13 cellular contexts compared by ENCODE assay signal in the genomic region with DNA sequence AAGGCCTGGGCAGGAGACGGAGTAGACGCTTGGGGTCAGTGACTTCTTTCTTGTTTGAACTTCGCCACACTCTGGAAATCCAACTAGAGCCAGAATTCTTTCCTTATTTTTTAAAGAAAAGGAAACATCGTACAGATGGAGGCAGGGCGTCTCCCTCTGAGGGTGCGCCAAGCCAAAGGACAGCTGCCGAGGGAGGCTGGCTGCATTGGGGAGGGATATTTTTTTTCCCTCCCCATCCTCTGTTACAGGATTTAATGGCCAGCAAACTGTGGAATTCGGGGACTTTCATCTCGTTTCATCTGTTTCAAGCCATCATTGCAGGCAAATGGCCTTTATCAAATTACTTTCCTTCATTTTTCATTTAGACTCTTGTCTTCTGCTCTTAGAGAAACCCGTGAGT. TPM values are rescaled to one million over a fixed set of nuclear protein-coding genes. Genes with fewer than 3 reads are reported as not detected.
DNase-seq lines count a peak whose midpoint lies in the region; ATAC-seq and TF ChIP-seq lines count a peak whose summit lies in the region.
"Had no signal": no experiment of that assay in that cellular context is flagged by ENCODE, and none has a peak within 500 bp of the region (broad histone marks: within the 10 kb centered on the region; RNA-seq: fewer than 3 reads in every experiment).

No MANE protein-coding gene starts in this region.

- peak overlapping the region; percentile 75 to 89 for H3K4me3 Mint-ChIP-seq in activated T-cell treated with anti-CD3 and anti-CD28 coated beads, Interleukin-2, amount 50 U/mL, for 72 hours
- no peak overlapping the region for H3K4me3 Mint-ChIP-seq in activated B cell treated with CpG ODN at 0.5 μM for 24 hours
- H3K4me3 Mint-ChIP-seq: WTC11 had no signal

- TF ChIP-seq EP300 in stomach (IDR thresholded peaks at IDR 0.05) = no peak

- no peak for TF ChIP-seq CTCF in activated B cell treated with CpG ODN at 0.5 μM for 24 hours (IDR thresholded peaks at IDR 0.05)
- TF ChIP-seq CTCF in stomach (IDR thresholded peaks at IDR 0.05) = no peak

- H3K9me3 ChIP-seq in stomach = no peaks in the 10 kb centered on the region
- H3K9me3 ChIP-seq: ovary, vagina had no signal

- WGBS in stomach, 5 donors = 78 to 90% (median 85%) methylated on average over 10 of the region's 10 CpGs

- intact Hi-C loops in activated B cell treated with CpG ODN at 0.5 μM for 24 hours (cut with micrococcal nuclease) = loop anchor here (1.0 to 5.0 kb wide), 5 partner anchors 10 to 55 kb away; a partner anchor contains a TSS
- intact Hi-C loops in stomach (cut with DNase I; ENCODE audit: low total_unique reads) = no loop called here

- POLR2A ChIA-PET in activated B cell treated with CpG ODN at 0.5 μM for 24 hours (lab: Charles Lee) = interaction anchor here (1.9 to 4.0 kb wide), 4 partner anchors 11 to 21 kb away, joined by 4 to 23 read pairs (median 11); a partner anchor contains a TSS

- H3K9me3 Mint-ChIP-seq in activated T-cell treated with anti-CD3 and anti-CD28 coated beads, Interleukin-2, amount 50 U/mL, for 72 hours = no peaks in the 10 kb centered on the region
- H3K9me3 Mint-ChIP-seq in activated B cell treated with CpG ODN at 0.5 μM for 24 hours = no peaks in the 10 kb centered on the region
- H3K9me3 Mint-ChIP-seq: WTC11 had no signal

- H3K4me1 ChIP-seq in stomach = peaks cover 0 to 23% (median 0%) of the 10 kb centered on the region in 4 donors

- CTCF ChIA-PET in activated B cell treated with CpG ODN at 0.5 μM for 24 hours (lab: Charles Lee) = no interaction called here

- peak overlapping the region in 3 of 5 donors; percentile 24 to 74 (median 29) for H3K27ac ChIP-seq in stomach
- H3K27ac ChIP-seq: SK-N-MC, vagina had no signal

- DNase-seq in activated T-cell treated with anti-CD3 and anti-CD28 coated beads, Interleukin-2, amount 50 U/mL, for 72 hours = no peak
- DNase-seq in activated T-cell treated with anti-CD3 and anti-CD28 coated beads for 4 hours (no peak), activated B cell treated with CpG ODN at 0.5 μM for 24 hours (no peak), left kidney (ENCODE audit: low read depth, low spot score) (peak; percentile 29), stomach (no peak), foreskin melanocyte (no peak), C1 segment of cervical spinal cord (lab: John Stamatoyannopoulos, UW) (no peak), NCI-H82 (lab: John Stamatoyannopoulos, UW) (no peak)
- DNase-seq: DMS79 treated with DMSO at 0.1 percent for 48 hours, ovary had no signal

- H3K27me3 Mint-ChIP-seq in activated T-cell treated with anti-CD3 and anti-CD28 coated beads, Interleukin-2, amount 50 U/mL, for 72 hours (ENCODE audit: low read depth) = no peaks in the 10 kb centered on the region
- no peaks in the 10 kb centered on the region for H3K27me3 Mint-ChIP-seq in activated B cell treated with CpG ODN at 0.5 μM for 24 hours

- peak overlapping the region; percentile 96 for H3K27ac Mint-ChIP-seq in activated T-cell treated with anti-CD3 and anti-CD28 coated beads, Interleukin-2, amount 50 U/mL, for 72 hours
- peak overlapping the region; percentile 92 for H3K27ac Mint-ChIP-seq in activated B cell treated with CpG ODN at 0.5 μM for 24 hours

- peaks cover 0 to 4% (median 0%) of the 10 kb centered on the region in 4 donors for H3K36me3 ChIP-seq in stomach
- H3K36me3 ChIP-seq: ovary, vagina had no signal

- no peak for TF ChIP-seq POLR2A in stomach (IDR thresholded peaks at IDR 0.05)

- H3K4me1 Mint-ChIP-seq in activated T-cell treated with anti-CD3 and anti-CD28 coated beads, Interleukin-2, amount 50 U/mL, for 72 hours (ENCODE audit: low read depth) = peaks cover 79% of the 10 kb centered on the region
- H3K4me1 Mint-ChIP-seq in activated B cell treated with CpG ODN at 0.5 μM for 24 hours = peaks cover 50% of the 10 kb centered on the region

- peaks cover 0 to 3% of the 10 kb centered on the region in 2 donors for H3K36me3 Mint-ChIP-seq in activated T-cell treated with anti-CD3 and anti-CD28 coated beads, Interleukin-2, amount 50 U/mL, for 72 hours (ENCODE audit: insufficient read depth in 2 of 2)
- no peaks in the 10 kb centered on the region for H3K36me3 Mint-ChIP-seq in activated B cell treated with CpG ODN at 0.5 μM for 24 hours (ENCODE audit: low read depth)
- H3K36me3 Mint-ChIP-seq: WTC11 had no signal

- H3K4me3 ChIP-seq in stomach = no peak overlapping the region
- H3K4me3 ChIP-seq: ovary, SK-N-MC, vagina had no signal

- ATAC-seq in activated T-cell treated with anti-CD3 and anti-CD28 coated beads, Interleukin-2, amount 50 U/mL, for 72 hours (replicated peaks in 1 of 2) = no peak
- ATAC-seq in activated B cell treated with CpG ODN at 0.5 μM for 24 hours (ENCODE audit: low read depth) = no peak
- ATAC-seq: WTC11 had no signal

- H3K27me3 ChIP-seq in stomach = no peaks in the 10 kb centered on the region
- H3K27me3 ChIP-seq: ovary, vagina had no signal

RNA-seq across cellular contexts. Expression of a gene that starts 15.9 kb away (rescaled TPM):
- total RNA-seq in activated T-cell treated with anti-CD3 and anti-CD28 coated beads, Interleukin-2, amount 50 U/mL, for 72 hours = 10 to 100 TPM; 22.5 to 24.6 TPM
- 9.3 and 9.6 TPM in 2 replicates for total RNA-seq in activated B cell treated with CpG ODN at 0.5 μM for 24 hours
- 1 to 10 TPM in 3 of 5 donors, under 1 TPM in 1, not detected in 1; 0.45 to 2.6 (median 1.9) TPM for total RNA-seq in stomach
- 1 to 10 TPM in 1 of 3 donors, under 1 TPM in 1, not detected in 1; 0.37 to 1.9 TPM for polyA plus RNA-seq in stomach

RNA-seq across cellular contexts. Expression of a gene that starts 58.4 kb away (rescaled TPM):
- 100 to 1,000 TPM; 131 to 134 TPM for total RNA-seq in activated T-cell treated with anti-CD3 and anti-CD28 coated beads, Interleukin-2, amount 50 U/mL, for 72 hours
- total RNA-seq in activated B cell treated with CpG ODN at 0.5 μM for 24 hours (115 and 117 TPM in 2 replicates), stomach (100 to 1,000 TPM in 1 of 5 donors, 10 to 100 TPM in 4; 21.0 to 131 (median 36.5) TPM)
- 10 to 100 TPM; 29.6 to 30.4 (median 30.1) TPM for polyA plus RNA-seq in stomach
